Comparison of ENCODE assay signal across 8 cellular contexts in genomic region chr15:68277605-68278344, GRCh38. TPM values are rescaled to one million over a fixed set of nuclear protein-coding genes. Genes with fewer than 3 reads are reported as not detected.
DNase-seq lines count a peak whose midpoint lies in the region; FAIRE-seq and TF ChIP-seq lines count a peak whose summit lies in the region.

Gene FEM1B, plus strand, starts transcription at chr15:68277745. Its CDS starts 673 bp downstream, at chr15:68278418.

- H3K36me3 Mint-ChIP-seq in HFFc6 (ENCODE audit: low read depth): peaks cover 22% of the 10 kb centered on the region
- peaks cover 9% of the 10 kb centered on the region for H3K36me3 Mint-ChIP-seq in activated naive CD4-positive, alpha-beta T cell treated with anti-CD3 and anti-CD28 coated beads for 36 hours (ENCODE audit: low read depth)

- no peaks in the 10 kb centered on the region for H3K36me3 ChIP-seq in neutrophil

- peak within 1 kb of the TSS; percentile 96 for H3K4me3 Mint-ChIP-seq in HFFc6
- peak within 1 kb of the TSS; percentile 97 for H3K4me3 Mint-ChIP-seq in activated naive CD4-positive, alpha-beta T cell treated with anti-CD3 and anti-CD28 coated beads for 36 hours

- peak within 1 kb of the TSS; percentile 97 for H3K27ac Mint-ChIP-seq in HFFc6
- peak within 1 kb of the TSS; percentile 97 for H3K27ac Mint-ChIP-seq in activated naive CD4-positive, alpha-beta T cell treated with anti-CD3 and anti-CD28 coated beads for 36 hours

- H3K4me1 Mint-ChIP-seq in HFFc6 (ENCODE audit: low read depth): peaks cover 76% of the 10 kb centered on the region
- peaks cover 46% of the 10 kb centered on the region for H3K4me1 Mint-ChIP-seq in activated naive CD4-positive, alpha-beta T cell treated with anti-CD3 and anti-CD28 coated beads for 36 hours (ENCODE audit: low read depth)

- CTCF ChIA-PET in activated naive CD4-positive, alpha-beta T cell treated with anti-CD3 and anti-CD28 coated beads for 36 hours (lab: Charles Lee): interaction anchor here (0.7 to 2.2 kb wide), 5 partner anchors 16 to 105 kb away, joined by 3 to 8 read pairs (median 4); no protein-coding TSS in a partner anchor

- peak; percentile 83 for DNase-seq in GM04504 (ENCODE audit: low read depth)
- DNase-seq in HFFc6: peak; percentile 82
- DNase-seq in NB4 (ENCODE audit: low read depth): peak; percentile 94
- peak; percentile 91 for DNase-seq in SK-N-DZ (ENCODE audit: low spot score)
- peak; percentile 89 for DNase-seq in activated naive CD4-positive, alpha-beta T cell treated with anti-CD3 and anti-CD28 coated beads for 36 hours
- peak; percentile 80 to 89 for DNase-seq in frontal cortex (ENCODE audit: low spot score in 2 of 2)
- peak; percentile 73 to 99 (median 92) for DNase-seq in substantia nigra (lab: John Stamatoyannopoulos, UW)

- peaks cover 50 to 57% of the 10 kb centered on the region in 2 experiments for H3K4me1 ChIP-seq in neutrophil (ENCODE audit: control insufficient read depth in 1 of 2, insufficient read depth in 1 of 2, low read depth in 1 of 2, low read length in 1 of 2)

- no peaks in the 10 kb centered on the region; the same call in 1 of the 2 replicates for H3K27me3 Mint-ChIP-seq in HFFc6 (ENCODE audit: insufficient read depth)
- H3K27me3 Mint-ChIP-seq in activated naive CD4-positive, alpha-beta T cell treated with anti-CD3 and anti-CD28 coated beads for 36 hours (ENCODE audit: low read depth): no peaks in the 10 kb centered on the region

- TF ChIP-seq POLR2A in NB4 (IDR thresholded peaks at IDR 0.05; ENCODE audit: extremely low read depth, insufficient read length): peak; percentile 72

- FAIRE-seq in frontal cortex (lab: Jason Lieb, UNC): no peak

- H3K4me3 ChIP-seq in NB4 (ENCODE audit: low read depth, low read length): peak within 1 kb of the TSS; percentile 96
- H3K4me3 ChIP-seq in neutrophil (ENCODE audit: low read depth in 1 of 2, low read length in 1 of 2): peak within 1 kb of the TSS; percentile 81 to 93

- H3K27ac ChIP-seq in neutrophil: peak within 1 kb of the TSS; percentile 96
- peak within 1 kb of the TSS; percentile 99 for H3K27ac ChIP-seq in substantia nigra (ENCODE audit: low read depth, low read length, poor library complexity, severe bottlenecking)

- no peaks in the 10 kb centered on the region for H3K9me3 ChIP-seq in neutrophil

- no peaks in the 10 kb centered on the region for H3K9me3 Mint-ChIP-seq in HFFc6
- H3K9me3 Mint-ChIP-seq in activated naive CD4-positive, alpha-beta T cell treated with anti-CD3 and anti-CD28 coated beads for 36 hours: no peaks in the 10 kb centered on the region

- H3K27me3 ChIP-seq in neutrophil: no peaks in the 10 kb centered on the region

- TF ChIP-seq CTCF in HFFc6 (IDR thresholded peaks at IDR 0.05): peak; percentile 66; the same call in 1 of the 2 replicates
- no peak for TF ChIP-seq CTCF in NB4 (IDR thresholded peaks at IDR 0.05; ENCODE audit: low read depth, low read length)
- peak; percentile 13 for TF ChIP-seq CTCF in neutrophil (IDR thresholded peaks at IDR 0.05)

- intact Hi-C loops in activated naive CD4-positive, alpha-beta T cell treated with anti-CD3 and anti-CD28 coated beads for 36 hours (cut with micrococcal nuclease): loop anchor here (1.0 to 5.0 kb wide), 8 partner anchors 15 to 735 kb away; partner anchors contain the start of genes ANP32A, MAP2K5, PIAS1 and RNU6-1

RNA-seq across cellular contexts. Expression of gene FEM1B, which starts in this region (rescaled TPM):
- 10 to 100 TPM; 30.7 to 38.0 (median 32.7) TPM for total RNA-seq in HFFc6 (2021; fragmentation: NEBNext Ultra II Directional; extraction: Animal tissue kit (Norgen Biotek cat#: 25700))
- 26.7 and 27.8 TPM in 2 replicates for polyA plus RNA-seq in SK-N-DZ (2014; cell fraction: cytosol; rRNA removed)
- 11.4 and 12.3 TPM in 2 replicates for polyA plus RNA-seq in SK-N-DZ (2014; cell fraction: nucleus; rRNA removed)
- total RNA-seq in activated naive CD4-positive, alpha-beta T cell treated with anti-CD3 and anti-CD28 coated beads for 36 hours: 10 to 100 TPM; 30.3 to 34.2 TPM
- 213 TPM for total RNA-seq in frontal cortex

Comparison
In these comparisons a context has a peak if more than half of its experiments do, and no peak if none do; other contexts are left out.
1. Peak in every context shown above with its lines: DNase-seq, H3K4me3 ChIP-seq and H3K27ac ChIP-seq.